1 cellular context compared by ENCODE assay signal in genomic region chr1:185595835-185596667, GRCh38.
TF ChIP-seq lines count a peak whose summit lies in the region.

No MANE protein-coding gene starts in this region.

TF ChIP-seq in WTC11, 78 proteins besides CTCF, POLR2A, EP300 and RAD21 (continued from another document):
- TF ChIP-seq HMGA2 (CRISPR knock-in tag; IDR thresholded peaks at IDR 0.05): no peak
- TF ChIP-seq IRF1 (CRISPR knock-in tag; IDR thresholded peaks at IDR 0.05): no peak
- TF ChIP-seq PREB (CRISPR knock-in tag; IDR thresholded peaks at IDR 0.05; ENCODE audit: borderline replicate concordance): no peak
- no peak for TF ChIP-seq RORB (CRISPR knock-in tag; IDR thresholded peaks at IDR 0.05)
- no peak for TF ChIP-seq KAT7 (CRISPR knock-in tag; IDR thresholded peaks at IDR 0.05; ENCODE audit: borderline replicate concordance)
- TF ChIP-seq E2F1 (CRISPR knock-in tag; IDR thresholded peaks at IDR 0.05): no peak
- TF ChIP-seq NR3C1 (CRISPR knock-in tag; conservative IDR thresholded peaks at IDR 0.05; ENCODE audit: low read depth): no peak
- TF ChIP-seq MXD4 (CRISPR knock-in tag; IDR thresholded peaks at IDR 0.05; ENCODE audit: borderline replicate concordance): no peak
